In the genomic region with DNA sequence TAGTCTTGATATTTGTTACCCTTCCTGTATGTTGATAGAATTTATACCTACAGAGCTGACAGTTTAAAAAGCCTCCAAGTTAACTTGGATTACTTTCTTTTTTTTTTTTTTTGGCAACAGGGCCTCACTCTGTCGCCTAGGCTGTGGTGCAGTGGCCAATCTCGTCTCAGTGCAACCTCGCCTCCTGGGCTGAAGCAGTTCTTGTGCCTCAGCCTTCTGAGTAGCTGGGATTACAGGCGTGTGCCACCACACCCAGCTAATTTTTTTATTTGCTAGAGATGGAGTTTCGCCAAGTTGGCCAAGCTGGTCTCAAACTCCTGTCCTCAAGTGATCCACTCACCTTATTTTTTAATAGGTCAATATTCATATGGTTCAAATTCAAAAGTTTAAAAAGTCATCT, we compare ENCODE assay signal across 8 cellular contexts.
"Had no signal": no experiment of that assay in that cellular context is flagged by ENCODE, and none has a peak within 500 bp of the region (broad histone marks: within the 10 kb centered on the region; RNA-seq: fewer than 3 reads in every experiment).

No MANE protein-coding gene starts in this region.

- DNase-seq: GM23248, GOT3, H7, HFFc6, IMR-90 had no signal

- H3K4me3 Mint-ChIP-seq: HFFc6 had no signal

- H3K36me3 ChIP-seq: HAP-1 had no signal

- H3K9me3 ChIP-seq: HAP-1 had no signal

- H3K9ac ChIP-seq: GM23248 had no signal

- H3K4me1 ChIP-seq: HAP-1 had no signal

- H2AFZ ChIP-seq: GM23248 had no signal

- FAIRE-seq: HTR-8/SVneo had no signal

- H3K27ac Mint-ChIP-seq: HFFc6 had no signal

- ATAC-seq: HCT116 had no signal

- H3K4me3 ChIP-seq: GM23248, HAP-1 had no signal

- H3K27ac ChIP-seq: GM23248 had no signal

- H3K9me3 Mint-ChIP-seq: HFFc6 had no signal
